Comparison of ENCODE assay signal across 12 cellular contexts in genomic region chr1:200751717-200752116, GRCh38. TPM values are rescaled to one million over a fixed set of nuclear protein-coding genes. Genes with fewer than 3 reads are reported as not detected.
DNase-seq lines count a peak whose midpoint lies in the region; ATAC-seq and TF ChIP-seq lines count a peak whose summit lies in the region.
"Had no signal": no experiment of that assay in that cellular context is flagged by ENCODE, and none has a peak within 500 bp of the region (broad histone marks: within the 10 kb centered on the region; RNA-seq: fewer than 3 reads in every experiment).

No MANE protein-coding gene starts in this region.

- H3K4me3 ChIP-seq in mucosa of descending colon = no peak overlapping the region
- no peak overlapping the region for H3K4me3 ChIP-seq in CD8-positive, alpha-beta memory T cell (ENCODE audit: low read length)
- H3K4me3 ChIP-seq: left ventricle myocardium inferior had no signal

- intact Hi-C loops in activated T-helper 1 cell treated with anti-CD3 and anti-CD28 coated beads, Interleukin-12 subunit alpha, Interleukin-12 subunit beta, Interleukin-2, Interleukin-4 antibody, amounts not matched to agents 30 ng/mL and 10 ng/mL and 1 ng/mL, durations not matched to agents 14 hours and 24 hours and 36 hours (cut with micrococcal nuclease) = no loop called here
- intact Hi-C loops in mucosa of descending colon (cut with DNase I, micrococcal nuclease) = no loop called here

- POLR2A ChIA-PET in CD8-positive, alpha-beta memory T cell (lab: Charles Lee) = no interaction called here

- no peaks in the 10 kb centered on the region for H3K9me3 ChIP-seq in mucosa of descending colon
- H3K9me3 ChIP-seq in CD8-positive, alpha-beta memory T cell (ENCODE audit: low read length) = no peaks in the 10 kb centered on the region
- H3K9me3 ChIP-seq: left ventricle myocardium inferior had no signal

- TF ChIP-seq CTCF in mucosa of descending colon (IDR thresholded peaks at IDR 0.05) = no peak

- H3K36me3 ChIP-seq in mucosa of descending colon (ENCODE audit: low read depth) = no peaks in the 10 kb centered on the region
- H3K36me3 ChIP-seq in CD8-positive, alpha-beta memory T cell (ENCODE audit: insufficient read depth, low read length) = no peaks in the 10 kb centered on the region
- H3K36me3 ChIP-seq: left ventricle myocardium inferior had no signal

- no peaks in the 10 kb centered on the region for H3K4me1 ChIP-seq in mucosa of descending colon (ENCODE audit: low read depth)
- H3K4me1 ChIP-seq in CD8-positive, alpha-beta memory T cell (ENCODE audit: insufficient read depth, low read length) = no peaks in the 10 kb centered on the region

- peak; percentile 79 for ATAC-seq in GM18511 (IDR thresholded peaks at IDR 0.05; ENCODE audit: unreplicated experiment)
- ATAC-seq in GM19438 (IDR thresholded peaks at IDR 0.05; ENCODE audit: low read depth, unreplicated experiment) = peak; percentile 81
- ATAC-seq in HG03039 (IDR thresholded peaks at IDR 0.05; ENCODE audit: unreplicated experiment) = peak; percentile 64
- ATAC-seq in mucosa of descending colon = no peak
- ATAC-seq: CD8-positive, alpha-beta T cell had no signal

- H3K27ac Mint-ChIP-seq in activated T-helper 1 cell treated with anti-CD3 and anti-CD28 coated beads, Interleukin-12 subunit alpha, Interleukin-12 subunit beta, Interleukin-2, Interleukin-4 antibody, amounts not matched to agents 30 ng/mL and 10 ng/mL and 1 ng/mL, durations not matched to agents 14 hours and 24 hours and 36 hours = peak overlapping the region; percentile 11
- H3K27ac Mint-ChIP-seq in CD8-positive, alpha-beta memory T cell = no peak overlapping the region
- H3K27ac Mint-ChIP-seq: activated naive CD4-positive, alpha-beta T cell treated with anti-CD3 and anti-CD28 coated beads, Interleukin-2, amount 50 U/mL, for 24 hours; CD8-positive, alpha-beta T cell; dendritic cell treated with granulocyte-macrophage colony-stimulating factor and Interleukin-4, amounts not matched to agents 40 ng/mL and 50 ng/mL, for 4 days had no signal

- H3K27me3 Mint-ChIP-seq in activated T-helper 1 cell treated with anti-CD3 and anti-CD28 coated beads, Interleukin-12 subunit alpha, Interleukin-12 subunit beta, Interleukin-2, Interleukin-4 antibody, amounts not matched to agents 30 ng/mL and 10 ng/mL and 1 ng/mL, durations not matched to agents 14 hours and 24 hours and 36 hours (ENCODE audit: insufficient read depth) = no peaks in the 10 kb centered on the region
- peaks cover 0 to 3% of the 10 kb centered on the region in 2 donors for H3K27me3 Mint-ChIP-seq in CD8-positive, alpha-beta memory T cell
- H3K27me3 Mint-ChIP-seq: activated naive CD4-positive, alpha-beta T cell treated with anti-CD3 and anti-CD28 coated beads, Interleukin-2, amount 50 U/mL, for 24 hours; dendritic cell treated with granulocyte-macrophage colony-stimulating factor and Interleukin-4, amounts not matched to agents 40 ng/mL and 50 ng/mL, for 4 days had no signal

- no peak overlapping the region for H3K4me3 Mint-ChIP-seq in activated T-helper 1 cell treated with anti-CD3 and anti-CD28 coated beads, Interleukin-12 subunit alpha, Interleukin-12 subunit beta, Interleukin-2, Interleukin-4 antibody, amounts not matched to agents 30 ng/mL and 10 ng/mL and 1 ng/mL, durations not matched to agents 14 hours and 24 hours and 36 hours
- H3K4me3 Mint-ChIP-seq in CD8-positive, alpha-beta memory T cell = no peak overlapping the region
- H3K4me3 Mint-ChIP-seq: activated naive CD4-positive, alpha-beta T cell treated with anti-CD3 and anti-CD28 coated beads, Interleukin-2, amount 50 U/mL, for 24 hours; CD8-positive, alpha-beta T cell; dendritic cell treated with granulocyte-macrophage colony-stimulating factor and Interleukin-4, amounts not matched to agents 40 ng/mL and 50 ng/mL, for 4 days had no signal

- DNase-seq in activated T-helper 1 cell treated with anti-CD3 and anti-CD28 coated beads, Interleukin-12 subunit alpha, Interleukin-12 subunit beta, Interleukin-2, Interleukin-4 antibody, amounts not matched to agents 30 ng/mL and 10 ng/mL and 1 ng/mL, durations not matched to agents 14 hours and 24 hours and 36 hours (ENCODE audit: low spot score) = no peak
- DNase-seq in mucosa of descending colon (no peak), NCI-H1417 (lab: John Stamatoyannopoulos, UW) (no peak), ecto neural progenitor cell (ENCODE audit: low spot score) (no peak)
- no peak for DNase-seq in CD8-positive, alpha-beta memory T cell
- DNase-seq: CD8-positive, alpha-beta T cell; left ventricle myocardium inferior had no signal

- H3K27ac ChIP-seq in CD8-positive, alpha-beta memory T cell (ENCODE audit: low read depth, low read length) = no peak overlapping the region
- H3K27ac ChIP-seq: left ventricle myocardium inferior had no signal

- no peaks in the 10 kb centered on the region for H3K9me3 Mint-ChIP-seq in activated T-helper 1 cell treated with anti-CD3 and anti-CD28 coated beads, Interleukin-12 subunit alpha, Interleukin-12 subunit beta, Interleukin-2, Interleukin-4 antibody, amounts not matched to agents 30 ng/mL and 10 ng/mL and 1 ng/mL, durations not matched to agents 14 hours and 24 hours and 36 hours
- H3K9me3 Mint-ChIP-seq in CD8-positive, alpha-beta memory T cell = no peaks in the 10 kb centered on the region
- H3K9me3 Mint-ChIP-seq: activated naive CD4-positive, alpha-beta T cell treated with anti-CD3 and anti-CD28 coated beads, Interleukin-2, amount 50 U/mL, for 24 hours; CD8-positive, alpha-beta T cell; dendritic cell treated with granulocyte-macrophage colony-stimulating factor and Interleukin-4, amounts not matched to agents 40 ng/mL and 50 ng/mL, for 4 days had no signal

- H3K27me3 ChIP-seq in CD8-positive, alpha-beta memory T cell (ENCODE audit: insufficient read depth, low read length, poor library complexity, severe bottlenecking) = no peaks in the 10 kb centered on the region

- CTCF ChIA-PET in CD8-positive, alpha-beta memory T cell (lab: Charles Lee) = no interaction called here

- peaks cover 7% of the 10 kb centered on the region for H3K4me1 Mint-ChIP-seq in activated T-helper 1 cell treated with anti-CD3 and anti-CD28 coated beads, Interleukin-12 subunit alpha, Interleukin-12 subunit beta, Interleukin-2, Interleukin-4 antibody, amounts not matched to agents 30 ng/mL and 10 ng/mL and 1 ng/mL, durations not matched to agents 14 hours and 24 hours and 36 hours (ENCODE audit: low read depth)
- H3K4me1 Mint-ChIP-seq in CD8-positive, alpha-beta memory T cell = no peaks in the 10 kb centered on the region

- H3K36me3 Mint-ChIP-seq in activated T-helper 1 cell treated with anti-CD3 and anti-CD28 coated beads, Interleukin-12 subunit alpha, Interleukin-12 subunit beta, Interleukin-2, Interleukin-4 antibody, amounts not matched to agents 30 ng/mL and 10 ng/mL and 1 ng/mL, durations not matched to agents 14 hours and 24 hours and 36 hours (ENCODE audit: low read depth) = no peaks in the 10 kb centered on the region
- peaks cover 0 to 4% (median 0%) of the 10 kb centered on the region in 3 donors for H3K36me3 Mint-ChIP-seq in CD8-positive, alpha-beta memory T cell
- H3K36me3 Mint-ChIP-seq: CD8-positive, alpha-beta T cell had no signal

RNA-seq across cellular contexts. Expression of gene CAMSAP2, which starts 13.0 kb away (rescaled TPM):
- total RNA-seq in activated T-helper 1 cell treated with anti-CD3 and anti-CD28 coated beads, Interleukin-12 subunit alpha, Interleukin-12 subunit beta, Interleukin-2, Interleukin-4 antibody, amounts not matched to agents 30 ng/mL and 10 ng/mL and 1 ng/mL, durations not matched to agents 14 hours and 24 hours and 36 hours = 0.83 and 1.3 TPM in 2 replicates
- 10 to 100 TPM in 1 of 3 donors, 1 to 10 TPM in 2; 5.0 to 34.0 (median 7.1) TPM for total RNA-seq in mucosa of descending colon
- total RNA-seq in CD8-positive, alpha-beta memory T cell = 1 to 10 TPM; 2.7 to 3.1 TPM
- 0.35 TPM for polyA plus RNA-seq in CD8-positive, alpha-beta memory T cell
